In genomic region chr11:78419327-78419726, GRCh38 we compare ENCODE assay signal across 8 cellular contexts.
A peak's percentile ranks its signal among the peaks of the same experiment; 100 is the strongest.
DNase-seq lines count a peak whose midpoint lies in the region; ATAC-seq and TF ChIP-seq lines count a peak whose summit lies in the region.

No MANE protein-coding gene starts in this region.

- no peak overlapping the region for H3K27ac ChIP-seq in RWPE2 (ENCODE audit: poor library complexity, severe bottlenecking)
- H3K27ac ChIP-seq in rectal smooth muscle tissue (ENCODE audit: low read depth, low read length) = no peak overlapping the region

- H3K9me3 ChIP-seq in RWPE2 (ENCODE audit: severe bottlenecking) = no peaks in the 10 kb centered on the region

- H3K27me3 ChIP-seq in RWPE2 (ENCODE audit: insufficient read depth, poor library complexity, severe bottlenecking) (no peaks in the 10 kb centered on the region), rectal smooth muscle tissue (ENCODE audit: control insufficient read depth, insufficient read depth, low read length) (no peaks in the 10 kb centered on the region)

- TF ChIP-seq CTCF in RWPE2 (IDR thresholded peaks at IDR 0.05; ENCODE audit: poor library complexity, severe bottlenecking) (no peak), foreskin fibroblast (IDR thresholded peaks at IDR 0.05; ENCODE audit: low read depth, low read length) (no peak), GM13977 (IDR thresholded peaks at IDR 0.05; ENCODE audit: extremely low read depth, insufficient read depth, missing control alignments) (no peak)

- in situ Hi-C loops in GM13977 (cut with MboI; ENCODE audit: low pct_unique_long_range_greater_than_20kb, low sequenced_read_pairs, unreplicated experiment) = loop anchor here (10.0 kb wide), 1 partner anchor 145 kb away; no protein-coding TSS in a partner anchor

- peaks cover 9% of the 10 kb centered on the region for H3K4me1 ChIP-seq in RWPE2 (ENCODE audit: insufficient read depth, poor library complexity, severe bottlenecking)
- peaks cover 5% of the 10 kb centered on the region for H3K4me1 ChIP-seq in rectal smooth muscle tissue (ENCODE audit: control insufficient read depth, insufficient read depth, low read length)

- H3K36me3 ChIP-seq in RWPE2 (ENCODE audit: low read depth) = no peaks in the 10 kb centered on the region
- H3K36me3 ChIP-seq in rectal smooth muscle tissue (ENCODE audit: control insufficient read depth, insufficient read depth, low read length) = no peaks in the 10 kb centered on the region

- no peak overlapping the region for H3K4me3 ChIP-seq in RWPE2 (ENCODE audit: severe bottlenecking)
- no peak overlapping the region for H3K4me3 ChIP-seq in foreskin fibroblast (ENCODE audit: low read depth in 1 of 2, low read length in 2 of 2)
- H3K4me3 ChIP-seq in rectal smooth muscle tissue (ENCODE audit: low read length) = peak overlapping the region; percentile 13

- no peak overlapping the region for H3K9ac ChIP-seq in rectal smooth muscle tissue (ENCODE audit: low read length)

- ATAC-seq in RWPE2 (ENCODE audit: low read depth) (peak; percentile 64), GM21423 (IDR thresholded peaks at IDR 0.05; ENCODE audit: unreplicated experiment) (no peak)

- peak; percentile 90 for DNase-seq in GM04503 (ENCODE audit: low read depth)
- no peak for DNase-seq in RWPE2 (ENCODE audit: low spot score)
- peak; percentile 93 to 94 for DNase-seq in foreskin fibroblast
- no peak for DNase-seq in GM13977 (ENCODE audit: low spot score)
- DNase-seq in COR-L47 (lab: John Stamatoyannopoulos, UW) = no peak
- no peak for DNase-seq in NCI-H774 (lab: John Stamatoyannopoulos, UW)

Comparison
In these comparisons a context has a peak if more than half of its experiments do, and no peak if none do; other contexts are left out.
1. DNase-seq: peak in GM04503 (single experiment) and foreskin fibroblast (2 of 2); none in RWPE2 (single experiment), GM13977 (single experiment), COR-L47 (single experiment) and NCI-H774 (single experiment).